8 cellular contexts compared by ENCODE assay signal in the genomic region with DNA sequence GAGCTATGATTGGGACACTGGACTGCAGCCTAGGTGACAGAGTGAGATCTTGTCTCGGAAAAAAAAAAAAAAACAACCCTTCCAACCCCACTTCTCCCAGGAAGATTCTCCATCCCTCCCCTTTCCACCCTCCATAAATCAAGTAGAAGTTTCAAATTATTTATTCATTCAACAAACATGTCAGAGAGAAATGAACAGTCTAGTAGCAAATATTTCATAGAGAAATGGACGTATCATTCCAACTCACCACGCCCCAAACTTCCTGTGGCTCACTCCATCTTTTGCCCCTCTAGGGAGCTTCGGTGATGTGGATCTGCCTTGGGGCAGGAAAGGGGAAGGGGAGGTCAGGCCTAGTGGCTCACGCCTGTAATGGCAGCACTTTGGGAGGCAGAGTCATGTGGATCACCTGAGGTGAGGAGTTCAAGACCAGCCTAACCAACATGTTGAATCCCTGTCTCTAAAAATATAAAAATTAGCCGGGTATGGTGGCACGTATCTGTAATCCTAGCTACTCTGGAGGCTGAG. TPM values are rescaled to one million over a fixed set of nuclear protein-coding genes. Genes with fewer than 3 reads are reported as not detected.
DNase-seq lines count a peak whose midpoint lies in the region; ATAC-seq and TF ChIP-seq lines count a peak whose summit lies in the region.

No MANE protein-coding gene starts in this region.

- H3K27me3 ChIP-seq in left ventricle myocardium inferior (ENCODE audit: low read depth) (peaks cover 3% of the 10 kb centered on the region), mesenchymal stem cell (ENCODE audit: control insufficient read depth in 1 of 2, insufficient read depth in 1 of 2, low read length in 2 of 2) (peaks cover 0 to 5% of the 10 kb centered on the region in 2 experiments), uterus (no peaks in the 10 kb centered on the region)

- H3K27ac ChIP-seq in left ventricle myocardium inferior (replicated peaks) (peak overlapping the region; percentile 87), mesenchymal stem cell (ENCODE audit: low read length, poor library complexity, severe bottlenecking) (peak overlapping the region; percentile 28), uterus (peak overlapping the region; percentile 76 to 88)

- peak overlapping the region; percentile 71 for H2BK120ac ChIP-seq in mesenchymal stem cell (ENCODE audit: low read depth, low read length)

- H3K4me3 ChIP-seq in left ventricle myocardium inferior, result peak overlapping the region; percentile 95
- peak overlapping the region; percentile 76 for H3K4me3 ChIP-seq in astrocyte of the cerebellum (ENCODE audit: low read depth, low read length)
- peak overlapping the region in 1 of 2 experiments; percentile 81 for H3K4me3 ChIP-seq in mesenchymal stem cell (ENCODE audit: insufficient read depth in 1 of 2, low read depth in 1 of 2, low read length in 2 of 2)
- H3K4me3 ChIP-seq in uterus, result peak overlapping the region; percentile 46 to 82

- no peak overlapping the region for H2BK15ac ChIP-seq in mesenchymal stem cell (ENCODE audit: low read depth, poor library complexity, severe bottlenecking)

- H3K79me1 ChIP-seq in mesenchymal stem cell (replicated peaks; ENCODE audit: low read length, poor library complexity, severe bottlenecking), result peaks cover 18% of the 10 kb centered on the region

- H3K36me3 ChIP-seq in left ventricle myocardium inferior (peaks cover 26% of the 10 kb centered on the region), mesenchymal stem cell (ENCODE audit: control insufficient read depth in 1 of 2, insufficient read depth in 2 of 2, low read depth in 1 of 2, low read length in 2 of 2) (peaks cover 26 to 27% of the 10 kb centered on the region in 2 experiments), uterus (no peaks in the 10 kb centered on the region)

- no peak overlapping the region for H2BK5ac ChIP-seq in mesenchymal stem cell (ENCODE audit: low read depth, low read length, poor library complexity, severe bottlenecking)

- DNase-seq in left ventricle myocardium inferior, result no peak
- DNase-seq in cardiac septum (ENCODE audit: low spot score), result no peak
- DNase-seq in astrocyte of the cerebellum (ENCODE audit: low read depth), result no peak
- no peak for DNase-seq in mesenchymal stem cell
- no peak for DNase-seq in uterus
- no peak for DNase-seq in NCI-H2196 treated with DMSO at 0.1 percent for 48 hours (lab: John Stamatoyannopoulos, UW; ENCODE audit: unreplicated experiment)
- no peak for DNase-seq in HK-2 (ENCODE audit: unreplicated experiment)

- no peak for ATAC-seq in HG03469 (IDR thresholded peaks at IDR 0.05; ENCODE audit: unreplicated experiment)

- intact Hi-C loops in left ventricle myocardium inferior (cut with micrococcal nuclease), result no loop called here
- intact Hi-C loops in cardiac septum (cut with DNase I), result no loop called here
- intact Hi-C loops in uterus (cut with DNase I; ENCODE audit: low total_unique reads), result no loop called here

- no peak overlapping the region for H2BK12ac ChIP-seq in mesenchymal stem cell (ENCODE audit: low read length in 2 of 2)

- H4K8ac ChIP-seq in mesenchymal stem cell (ENCODE audit: low read length), result peak overlapping the region; percentile 96

- H3K18ac ChIP-seq in mesenchymal stem cell (ENCODE audit: low read depth in 1 of 2, low read length in 2 of 2), result peak overlapping the region in 1 of 2 experiments; percentile 95

- no peaks in the 10 kb centered on the region for H3K9me3 ChIP-seq in left ventricle myocardium inferior (replicated peaks)
- no peaks in the 10 kb centered on the region for H3K9me3 ChIP-seq in mesenchymal stem cell (ENCODE audit: control insufficient read depth, low read length)
- no peaks in the 10 kb centered on the region for H3K9me3 ChIP-seq in uterus

- peak overlapping the region; percentile 80 for H3K4me2 ChIP-seq in mesenchymal stem cell (ENCODE audit: low read length, poor library complexity, severe bottlenecking)

- no peak overlapping the region for H3K14ac ChIP-seq in mesenchymal stem cell (ENCODE audit: low read length in 2 of 2)

- H2AK5ac ChIP-seq in mesenchymal stem cell (ENCODE audit: low read length, severe bottlenecking), result no peak overlapping the region

- in situ Hi-C loops in astrocyte of the cerebellum (cut with HindIII; ENCODE audit: low sequenced_read_pairs), result no loop called here

- peak overlapping the region; percentile 87 for H3K9ac ChIP-seq in mesenchymal stem cell (ENCODE audit: low read length)

- no peak overlapping the region for H4K91ac ChIP-seq in mesenchymal stem cell (ENCODE audit: low read length)

- TF ChIP-seq CTCF in left ventricle myocardium inferior (IDR thresholded peaks at IDR 0.05; ENCODE audit: borderline replicate concordance) (no peak), astrocyte of the cerebellum (IDR thresholded peaks at IDR 0.05; ENCODE audit: low read depth, low read length, missing control alignments) (no peak), uterus (IDR thresholded peaks at IDR 0.05) (no peak)

- no peak overlapping the region for H2AFZ ChIP-seq in mesenchymal stem cell (ENCODE audit: low read depth, low read length)

- no peak overlapping the region for H3K23ac ChIP-seq in mesenchymal stem cell (ENCODE audit: low read length in 2 of 2)

- peak overlapping the region in 1 of 2 experiments; percentile 32 for H3K4ac ChIP-seq in mesenchymal stem cell (ENCODE audit: low read depth in 1 of 2, low read length in 2 of 2)

- TF ChIP-seq POLR2A in uterus (IDR thresholded peaks at IDR 0.05), result no peak

- WGBS in mesenchymal stem cell, result 89% methylated on average over 5 of the region's 7 CpGs

- peaks cover 26% of the 10 kb centered on the region for H3K4me1 ChIP-seq in left ventricle myocardium inferior
- H3K4me1 ChIP-seq in mesenchymal stem cell (ENCODE audit: control insufficient read depth, insufficient read depth, low read depth, low read length), result peaks cover 34% of the 10 kb centered on the region
- peaks cover 0 to 8% of the 10 kb centered on the region in 2 donors for H3K4me1 ChIP-seq in uterus

RNA-seq across cellular contexts. Expression of a gene that starts 0.6 kb away (rescaled TPM):
- 7.1 TPM for total RNA-seq in left ventricle myocardium inferior
- total RNA-seq in cardiac septum, result 11.4 TPM
- 11.9 TPM for polyA plus RNA-seq in mesenchymal stem cell (2013, experiment 1 of 2)
- 11.4 TPM for polyA plus RNA-seq in mesenchymal stem cell (2013, experiment 2 of 2)
- 10 to 100 TPM in 1 of 4 donors, 1 to 10 TPM in 3; 2.8 to 22.3 (median 5.7) TPM for total RNA-seq in uterus

RNA-seq across cellular contexts. Expression of a gene that starts 9.3 kb away (rescaled TPM):
- total RNA-seq in left ventricle myocardium inferior (1.5 TPM), cardiac septum (1.5 TPM), uterus (10 to 100 TPM in 1 of 4 donors, 1 to 10 TPM in 1, under 1 TPM in 1, not detected in 1; 0.51 to 12.1 (median 7.5) TPM)
- polyA plus RNA-seq in mesenchymal stem cell (2013, experiment 1 of 2), result 8.2 TPM
- 8.0 TPM for polyA plus RNA-seq in mesenchymal stem cell (2013, experiment 2 of 2)

RNA-seq across cellular contexts. Expression of a gene that starts 10.4 kb away (rescaled TPM):
- 100 TPM for total RNA-seq in left ventricle myocardium inferior
- total RNA-seq in cardiac septum, result 89.1 TPM
- polyA plus RNA-seq in mesenchymal stem cell (2013, experiment 1 of 2), result 121 TPM
- polyA plus RNA-seq in mesenchymal stem cell (2013, experiment 2 of 2), result 121 TPM
- 100 to 1,000 TPM in 3 of 4 donors, 10 to 100 TPM in 1; 53.3 to 197 (median 115) TPM for total RNA-seq in uterus

RNA-seq across cellular contexts. Expression of a gene that starts 18.0 kb away (rescaled TPM):
- total RNA-seq in left ventricle myocardium inferior (0.25 TPM), cardiac septum (0.92 TPM), uterus (1 to 10 TPM in 2 of 4 donors, under 1 TPM in 1, not detected in 1; under 0.01 to 9.3 (median 4.5) TPM)
- 3.4 TPM for polyA plus RNA-seq in mesenchymal stem cell (2013, experiment 1 of 2)
- polyA plus RNA-seq in mesenchymal stem cell (2013, experiment 2 of 2), result 2.7 TPM

RNA-seq across cellular contexts. Expression of a gene that starts 18.6 kb away (rescaled TPM):
- 0.74 TPM for total RNA-seq in left ventricle myocardium inferior
- 0.43 TPM for total RNA-seq in cardiac septum
- 0.15 TPM for polyA plus RNA-seq in mesenchymal stem cell (2013, experiment 1 of 2)
- 0.32 TPM for polyA plus RNA-seq in mesenchymal stem cell (2013, experiment 2 of 2)
- total RNA-seq in uterus, result 1 to 10 TPM in 1 of 4 donors, under 1 TPM in 1, not detected in 2; 0.49 to 2.5 TPM

Comparison
In these comparisons a context has a peak if more than half of its experiments do, and no peak if none do; other contexts are left out.
1. H3K27ac ChIP-seq: peak in every context shown above with its lines; median percentile 87 in left ventricle myocardium inferior; 82 in uterus; 28 in mesenchymal stem cell.